Comparison of ENCODE assay signal across 1 cellular context in the genomic region with DNA sequence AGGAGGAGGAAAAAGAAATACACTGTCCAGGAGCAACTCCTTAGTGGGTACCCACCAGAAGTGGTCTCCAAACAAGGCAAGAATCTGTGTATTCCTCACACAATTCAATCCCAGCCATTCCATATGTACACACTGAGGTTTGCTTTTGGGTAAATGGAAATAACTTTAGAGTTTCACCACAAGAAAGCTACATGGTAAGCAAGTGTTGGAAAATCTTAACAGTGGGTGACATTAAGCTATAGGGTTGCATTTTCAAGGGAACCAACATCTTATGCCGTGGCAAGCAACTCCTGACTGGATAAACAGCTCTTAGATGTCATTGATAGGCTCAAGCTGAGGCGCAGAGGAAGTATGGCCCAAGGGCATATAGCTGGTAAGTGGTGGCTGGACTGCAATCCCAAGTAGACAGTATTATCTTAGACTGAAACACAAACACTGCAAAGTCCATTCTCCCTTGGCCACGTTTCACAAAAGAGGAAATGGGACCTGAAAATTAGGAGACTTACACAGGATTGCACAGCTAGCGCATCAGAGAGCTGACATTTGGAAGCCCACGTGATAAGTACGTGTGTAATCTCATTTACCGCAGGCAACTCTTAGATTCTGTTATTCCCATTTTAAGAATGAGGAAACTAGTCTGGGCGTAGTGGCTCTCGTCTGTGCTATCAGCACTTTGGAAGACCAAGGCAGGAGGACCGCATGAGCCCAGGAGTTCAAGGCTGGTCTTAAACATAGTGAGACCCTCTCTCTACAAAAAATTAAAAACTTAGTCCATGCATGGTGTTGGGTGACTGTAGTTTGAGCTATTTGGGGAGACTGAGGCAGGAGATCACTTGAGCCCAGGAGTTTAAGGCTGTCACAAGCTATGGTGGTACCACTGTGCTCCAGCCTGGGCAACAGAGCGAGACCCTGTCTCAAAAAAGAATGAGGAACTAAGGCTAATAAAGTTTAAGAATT.
TF ChIP-seq lines count a peak whose summit lies in the region.

No MANE protein-coding gene starts in this region.

TF ChIP-seq in K562, 482 proteins besides CTCF, POLR2A, EP300 and RAD21 (continued from another document and continues in another):
- no peak for TF ChIP-seq FOXA1 (IDR thresholded peaks at IDR 0.05; ENCODE audit: borderline replicate concordance)
- TF ChIP-seq, protein P1, sequence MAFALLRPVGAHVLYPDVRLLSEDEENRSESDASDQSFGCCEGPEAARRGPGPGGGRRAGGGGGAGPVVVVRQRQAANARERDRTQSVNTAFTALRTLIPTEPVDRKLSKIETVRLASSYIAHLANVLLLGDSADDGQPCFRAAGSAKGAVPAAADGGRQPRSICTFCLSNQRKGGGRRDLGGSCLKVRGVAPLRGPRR (CRISPR knock-in tag; IDR thresholded peaks at IDR 0.05), result 0 out of 2 replicates have a peak, but pooled peaks have one; percentile 59
- TF ChIP-seq KAT8 (IDR thresholded peaks at IDR 0.05; ENCODE audit: low read depth), result no peak
- TF ChIP-seq IFI16 (CRISPR knock-in tag; IDR thresholded peaks at IDR 0.05), result 0 out of 2 replicates have a peak, but pooled peaks have one; percentile 64
- 0 out of 2 replicates have a peak, but pooled peaks have one; percentile 44 for TF ChIP-seq HMG20A (CRISPR knock-in tag; conservative IDR thresholded peaks at IDR 0.05)
- no peak; the same call in 1 of the 2 replicates for TF ChIP-seq FOXJ2 (tag; IDR thresholded peaks at IDR 0.05)
- peak; percentile 86 for TF ChIP-seq RAD51 (IDR thresholded peaks at IDR 0.05; ENCODE audit: borderline replicate concordance, low read depth)
- TF ChIP-seq, protein P2, sequence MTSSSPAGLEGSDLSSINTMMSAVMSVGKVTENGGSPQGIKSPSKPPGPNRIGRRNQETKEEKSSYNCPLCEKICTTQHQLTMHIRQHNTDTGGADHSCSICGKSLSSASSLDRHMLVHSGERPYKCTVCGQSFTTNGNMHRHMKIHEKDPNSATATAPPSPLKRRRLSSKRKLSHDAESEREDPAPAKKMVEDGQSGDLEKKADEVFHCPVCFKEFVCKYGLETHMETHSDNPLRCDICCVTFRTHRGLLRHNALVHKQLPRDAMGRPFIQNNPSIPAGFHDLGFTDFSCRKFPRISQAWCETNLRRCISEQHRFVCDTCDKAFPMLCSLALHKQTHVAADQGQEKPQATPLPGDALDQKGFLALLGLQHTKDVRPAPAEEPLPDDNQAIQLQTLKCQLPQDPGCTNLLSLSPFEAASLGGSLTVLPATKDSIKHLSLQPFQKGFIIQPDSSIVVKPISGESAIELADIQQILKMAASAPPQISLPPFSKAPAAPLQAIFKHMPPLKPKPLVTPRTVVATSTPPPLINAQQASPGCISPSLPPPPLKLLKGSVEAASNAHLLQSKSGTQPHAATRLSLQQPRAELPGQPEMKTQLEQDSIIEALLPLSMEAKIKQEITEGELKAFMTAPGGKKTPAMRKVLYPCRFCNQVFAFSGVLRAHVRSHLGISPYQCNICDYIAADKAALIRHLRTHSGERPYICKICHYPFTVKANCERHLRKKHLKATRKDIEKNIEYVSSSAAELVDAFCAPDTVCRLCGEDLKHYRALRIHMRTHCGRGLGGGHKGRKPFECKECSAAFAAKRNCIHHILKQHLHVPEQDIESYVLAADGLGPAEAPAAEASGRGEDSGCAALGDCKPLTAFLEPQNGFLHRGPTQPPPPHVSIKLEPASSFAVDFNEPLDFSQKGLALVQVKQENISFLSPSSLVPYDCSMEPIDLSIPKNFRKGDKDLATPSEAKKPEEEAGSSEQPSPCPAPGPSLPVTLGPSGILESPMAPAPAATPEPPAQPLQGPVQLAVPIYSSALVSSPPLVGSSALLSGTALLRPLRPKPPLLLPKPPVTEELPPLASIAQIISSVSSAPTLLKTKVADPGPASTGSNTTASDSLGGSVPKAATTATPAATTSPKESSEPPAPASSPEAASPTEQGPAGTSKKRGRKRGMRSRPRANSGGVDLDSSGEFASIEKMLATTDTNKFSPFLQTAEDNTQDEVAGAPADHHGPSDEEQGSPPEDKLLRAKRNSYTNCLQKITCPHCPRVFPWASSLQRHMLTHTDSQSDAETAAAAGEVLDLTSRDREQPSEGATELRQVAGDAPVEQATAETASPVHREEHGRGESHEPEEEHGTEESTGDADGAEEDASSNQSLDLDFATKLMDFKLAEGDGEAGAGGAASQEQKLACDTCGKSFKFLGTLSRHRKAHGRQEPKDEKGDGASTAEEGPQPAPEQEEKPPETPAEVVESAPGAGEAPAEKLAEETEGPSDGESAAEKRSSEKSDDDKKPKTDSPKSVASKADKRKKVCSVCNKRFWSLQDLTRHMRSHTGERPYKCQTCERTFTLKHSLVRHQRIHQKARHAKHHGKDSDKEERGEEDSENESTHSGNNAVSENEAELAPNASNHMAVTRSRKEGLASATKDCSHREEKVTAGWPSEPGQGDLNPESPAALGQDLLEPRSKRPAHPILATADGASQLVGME (CRISPR knock-in tag; IDR thresholded peaks at IDR 0.05), result 0 out of 2 replicates have a peak, but pooled peaks have one; percentile 65
- TF ChIP-seq, protein P3, sequence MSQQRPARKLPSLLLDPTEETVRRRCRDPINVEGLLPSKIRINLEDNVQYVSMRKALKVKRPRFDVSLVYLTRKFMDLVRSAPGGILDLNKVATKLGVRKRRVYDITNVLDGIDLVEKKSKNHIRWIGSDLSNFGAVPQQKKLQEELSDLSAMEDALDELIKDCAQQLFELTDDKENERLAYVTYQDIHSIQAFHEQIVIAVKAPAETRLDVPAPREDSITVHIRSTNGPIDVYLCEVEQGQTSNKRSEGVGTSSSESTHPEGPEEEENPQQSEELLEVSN (IDR thresholded peaks at IDR 0.05; ENCODE audit: borderline replicate concordance in 1 of 2, extremely low read depth in 1 of 2, insufficient read depth in 1 of 2, insufficient read length in 1 of 2, low read depth in 1 of 2, low read length in 1 of 2, poor library complexity in 1 of 2, severe bottlenecking in 1 of 2), result no peak
- TF ChIP-seq, protein P4, sequence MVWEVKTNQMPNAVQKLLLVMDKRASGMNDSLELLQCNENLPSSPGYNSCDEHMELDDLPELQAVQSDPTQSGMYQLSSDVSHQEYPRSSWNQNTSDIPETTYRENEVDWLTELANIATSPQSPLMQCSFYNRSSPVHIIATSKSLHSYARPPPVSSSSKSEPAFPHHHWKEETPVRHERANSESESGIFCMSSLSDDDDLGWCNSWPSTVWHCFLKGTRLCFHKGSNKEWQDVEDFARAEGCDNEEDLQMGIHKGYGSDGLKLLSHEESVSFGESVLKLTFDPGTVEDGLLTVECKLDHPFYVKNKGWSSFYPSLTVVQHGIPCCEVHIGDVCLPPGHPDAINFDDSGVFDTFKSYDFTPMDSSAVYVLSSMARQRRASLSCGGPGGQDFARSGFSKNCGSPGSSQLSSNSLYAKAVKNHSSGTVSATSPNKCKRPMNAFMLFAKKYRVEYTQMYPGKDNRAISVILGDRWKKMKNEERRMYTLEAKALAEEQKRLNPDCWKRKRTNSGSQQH (CRISPR knock-in tag; IDR thresholded peaks at IDR 0.05), result peak; percentile 92
- no peak for TF ChIP-seq ZNF212 (CRISPR knock-in tag; IDR thresholded peaks at IDR 0.05)
- TF ChIP-seq, protein P5, sequence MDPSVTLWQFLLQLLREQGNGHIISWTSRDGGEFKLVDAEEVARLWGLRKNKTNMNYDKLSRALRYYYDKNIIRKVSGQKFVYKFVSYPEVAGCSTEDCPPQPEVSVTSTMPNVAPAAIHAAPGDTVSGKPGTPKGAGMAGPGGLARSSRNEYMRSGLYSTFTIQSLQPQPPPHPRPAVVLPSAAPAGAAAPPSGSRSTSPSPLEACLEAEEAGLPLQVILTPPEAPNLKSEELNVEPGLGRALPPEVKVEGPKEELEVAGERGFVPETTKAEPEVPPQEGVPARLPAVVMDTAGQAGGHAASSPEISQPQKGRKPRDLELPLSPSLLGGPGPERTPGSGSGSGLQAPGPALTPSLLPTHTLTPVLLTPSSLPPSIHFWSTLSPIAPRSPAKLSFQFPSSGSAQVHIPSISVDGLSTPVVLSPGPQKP (CRISPR knock-in tag; IDR thresholded peaks at IDR 0.05), result no peak
- TF ChIP-seq SAP30 (IDR thresholded peaks at IDR 0.05; ENCODE audit: borderline replicate concordance, insufficient read depth, low read depth, low read length, poor library complexity, severe bottlenecking), result peak; percentile 33
- TF ChIP-seq POLR2B (IDR thresholded peaks at IDR 0.05; ENCODE audit: low read depth, partially characterized antibody), result peak; percentile 38
- TF ChIP-seq ZNF644 (tag; IDR thresholded peaks at IDR 0.05; ENCODE audit: low read depth), result peak; percentile 81
- peak; percentile 66; the same call in 1 of the 2 replicates for TF ChIP-seq CREM (IDR thresholded peaks at IDR 0.05; ENCODE audit: low read depth)
- TF ChIP-seq, protein P6, sequence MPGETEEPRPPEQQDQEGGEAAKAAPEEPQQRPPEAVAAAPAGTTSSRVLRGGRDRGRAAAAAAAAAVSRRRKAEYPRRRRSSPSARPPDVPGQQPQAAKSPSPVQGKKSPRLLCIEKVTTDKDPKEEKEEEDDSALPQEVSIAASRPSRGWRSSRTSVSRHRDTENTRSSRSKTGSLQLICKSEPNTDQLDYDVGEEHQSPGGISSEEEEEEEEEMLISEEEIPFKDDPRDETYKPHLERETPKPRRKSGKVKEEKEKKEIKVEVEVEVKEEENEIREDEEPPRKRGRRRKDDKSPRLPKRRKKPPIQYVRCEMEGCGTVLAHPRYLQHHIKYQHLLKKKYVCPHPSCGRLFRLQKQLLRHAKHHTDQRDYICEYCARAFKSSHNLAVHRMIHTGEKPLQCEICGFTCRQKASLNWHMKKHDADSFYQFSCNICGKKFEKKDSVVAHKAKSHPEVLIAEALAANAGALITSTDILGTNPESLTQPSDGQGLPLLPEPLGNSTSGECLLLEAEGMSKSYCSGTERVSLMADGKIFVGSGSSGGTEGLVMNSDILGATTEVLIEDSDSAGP (CRISPR knock-in tag; IDR thresholded peaks at IDR 0.05), result no peak
- TF ChIP-seq, protein P7, sequence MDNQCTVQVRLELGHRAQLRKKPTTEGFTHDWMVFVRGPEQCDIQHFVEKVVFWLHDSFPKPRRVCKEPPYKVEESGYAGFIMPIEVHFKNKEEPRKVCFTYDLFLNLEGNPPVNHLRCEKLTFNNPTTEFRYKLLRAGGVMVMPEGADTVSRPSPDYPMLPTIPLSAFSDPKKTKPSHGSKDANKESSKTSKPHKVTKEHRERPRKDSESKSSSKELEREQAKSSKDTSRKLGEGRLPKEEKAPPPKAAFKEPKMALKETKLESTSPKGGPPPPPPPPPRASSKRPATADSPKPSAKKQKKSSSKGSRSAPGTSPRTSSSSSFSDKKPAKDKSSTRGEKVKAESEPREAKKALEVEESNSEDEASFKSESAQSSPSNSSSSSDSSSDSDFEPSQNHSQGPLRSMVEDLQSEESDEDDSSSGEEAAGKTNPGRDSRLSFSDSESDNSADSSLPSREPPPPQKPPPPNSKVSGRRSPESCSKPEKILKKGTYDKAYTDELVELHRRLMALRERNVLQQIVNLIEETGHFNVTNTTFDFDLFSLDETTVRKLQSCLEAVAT (IDR thresholded peaks at IDR 0.05), result peak in 1 of 2 experiments; percentile 9; a peak in 1 of 4 replicates
- no peak for TF ChIP-seq ZNF780A (CRISPR knock-in tag; IDR thresholded peaks at IDR 0.05)
- TF ChIP-seq KLF13 (tag; IDR thresholded peaks at IDR 0.05; ENCODE audit: borderline replicate concordance, low read depth), result 0 out of 2 replicates have a peak, but pooled peaks have one; percentile 11
- TF ChIP-seq, protein P8, sequence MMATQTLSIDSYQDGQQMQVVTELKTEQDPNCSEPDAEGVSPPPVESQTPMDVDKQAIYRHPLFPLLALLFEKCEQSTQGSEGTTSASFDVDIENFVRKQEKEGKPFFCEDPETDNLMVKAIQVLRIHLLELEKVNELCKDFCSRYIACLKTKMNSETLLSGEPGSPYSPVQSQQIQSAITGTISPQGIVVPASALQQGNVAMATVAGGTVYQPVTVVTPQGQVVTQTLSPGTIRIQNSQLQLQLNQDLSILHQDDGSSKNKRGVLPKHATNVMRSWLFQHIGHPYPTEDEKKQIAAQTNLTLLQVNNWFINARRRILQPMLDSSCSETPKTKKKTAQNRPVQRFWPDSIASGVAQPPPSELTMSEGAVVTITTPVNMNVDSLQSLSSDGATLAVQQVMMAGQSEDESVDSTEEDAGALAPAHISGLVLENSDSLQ (IDR thresholded peaks at IDR 0.05), result peak; percentile 63
- TF ChIP-seq ZNF384 (IDR thresholded peaks at IDR 0.05; ENCODE audit: low read depth, low read length), result no peak
- peak; percentile 69; the same call in 1 of the 2 replicates for TF ChIP-seq PPARD (CRISPR knock-in tag; IDR thresholded peaks at IDR 0.05)
- no peak for TF ChIP-seq ZSCAN32 (CRISPR knock-in tag; IDR thresholded peaks at IDR 0.05)
- TF ChIP-seq MEF2D (tag; conservative IDR thresholded peaks at IDR 0.05; ENCODE audit: low read depth), result peak; percentile 16; the same call in 1 of the 2 replicates
- peak; percentile 21 for TF ChIP-seq RBBP5 (IDR thresholded peaks at IDR 0.05; ENCODE audit: borderline replicate concordance, insufficient read depth, low read length, poor library complexity, severe bottlenecking)
- no peak for TF ChIP-seq ZNF668 (CRISPR knock-in tag; IDR thresholded peaks at IDR 0.05)
- peak; percentile 56 to 64; a peak in 2 of 4 replicates for TF ChIP-seq FOXK2 (conservative IDR thresholded peaks at IDR 0.05 in 1 of 2, IDR thresholded peaks at IDR 0.05 in 1 of 2; ENCODE audit: low read depth in 2 of 2)
- peak in 1 of 2 experiments; percentile 23; a peak in 1 of 4 replicates for TF ChIP-seq HDAC1 (IDR thresholded peaks at IDR 0.05)
- 0 out of 2 replicates have a peak, but pooled peaks have one; percentile 35 for TF ChIP-seq ZNF23 (CRISPR knock-in tag; IDR thresholded peaks at IDR 0.05)
